Comparison of ENCODE assay signal across 8 cellular contexts in the genomic region with DNA sequence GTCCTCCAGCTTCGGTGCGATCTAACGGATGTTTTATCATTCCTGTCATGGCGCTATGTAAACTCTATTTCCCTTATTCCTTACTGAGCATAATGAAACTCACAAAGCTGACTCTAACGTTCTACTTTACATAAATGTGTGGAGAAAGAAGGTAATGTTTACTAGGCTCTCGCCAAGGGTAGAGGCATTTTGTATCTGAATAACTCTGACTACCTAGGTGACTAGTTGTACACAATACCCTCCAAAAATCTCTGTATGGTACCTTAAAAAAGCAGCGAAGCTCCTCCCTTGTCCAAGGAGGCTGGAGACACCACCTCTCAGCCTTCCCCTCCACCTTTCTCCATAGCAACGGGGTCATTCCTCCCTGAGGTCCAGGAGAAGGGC. TPM values are rescaled to one million over a fixed set of nuclear protein-coding genes. Genes with fewer than 3 reads are reported as not detected.
DNase-seq lines count a peak whose midpoint lies in the region; ATAC-seq, FAIRE-seq and TF ChIP-seq lines count a peak whose summit lies in the region.

No MANE protein-coding gene starts in this region.

- H3K36me3 ChIP-seq in BJ (ENCODE audit: control insufficient read depth, insufficient read depth, low read length), result no peaks in the 10 kb centered on the region
- 0 out of 2 replicates have a peak, but pooled peaks cover 2% of the 10 kb centered on the region for H3K36me3 ChIP-seq in HAP-1 (replicated peaks)
- no peaks in the 10 kb centered on the region; the same call in 2 of the 3 replicates for H3K36me3 ChIP-seq in K562 (ENCODE audit: control insufficient read depth, insufficient read depth, low read length)
- H3K36me3 ChIP-seq in muscle layer of duodenum (ENCODE audit: control insufficient read depth in 1 of 2, insufficient read depth in 2 of 2, low read length in 2 of 2), result peaks cover 3 to 30% of the 10 kb centered on the region in 2 donors

- peaks cover 4% of the 10 kb centered on the region for H3K4me1 ChIP-seq in HAP-1
- peaks cover 0 to 10% of the 10 kb centered on the region in 2 experiments; a peak in 3 of 5 replicates for H3K4me1 ChIP-seq in K562 (replicated peaks in 1 of 2; ENCODE audit: control insufficient read depth in 2 of 2, insufficient read depth in 2 of 2, low read length in 2 of 2)
- H3K4me1 ChIP-seq in muscle layer of duodenum (ENCODE audit: control insufficient read depth in 1 of 2, insufficient read depth in 2 of 2, low read length in 2 of 2), result peaks cover 4 to 14% of the 10 kb centered on the region in 2 donors

- in situ Hi-C loops in HAP-1 (cut with MboI; ENCODE audit: low sequenced_read_pairs) (no loop called here), K562 (cut with MboI) (no loop called here)

- peaks cover 13% of the 10 kb centered on the region; the same call in 1 of the 2 replicates for H3K9me3 ChIP-seq in HAP-1
- H3K9me3 ChIP-seq in K562 (replicated peaks; ENCODE audit: control insufficient read depth, insufficient read depth, low read depth, low read length), result no peaks in the 10 kb centered on the region; the same call in 1 of the 2 replicates
- H3K9me3 ChIP-seq in muscle layer of duodenum (ENCODE audit: control insufficient read depth in 1 of 2, low read length in 2 of 2), result peaks cover 10 to 30% of the 10 kb centered on the region in 2 donors

- TF ChIP-seq CTCF in BJ (IDR thresholded peaks at IDR 0.05; ENCODE audit: insufficient read depth, low read depth, low read length) (no peak), K562 (IDR thresholded peaks at IDR 0.05 in 2 of 3, conservative IDR thresholded peaks at IDR 0.05 in 1 of 3; ENCODE audit: insufficient read depth in 2 of 3, low read depth in 1 of 3, low read length in 3 of 3) (no peak)

- no peak overlapping the region; a peak in 1 of 4 replicates for H3K9ac ChIP-seq in K562 (ENCODE audit: insufficient read depth in 1 of 2, low read depth in 2 of 2, low read length in 2 of 2)

- TF ChIP-seq EP300 in K562 (IDR thresholded peaks at IDR 0.05; ENCODE audit: low read length), result no peak

- FAIRE-seq in K562 (lab: Jason Lieb, UNC), result no peak

- H3K4me3 ChIP-seq in BJ (ENCODE audit: low read depth, low read length), result peak overlapping the region; percentile 87
- H3K4me3 ChIP-seq in HAP-1, result peak overlapping the region; percentile 81
- peak overlapping the region; percentile 74 for H3K4me3 ChIP-seq in K562
- peak overlapping the region; percentile 70 to 93 for H3K4me3 ChIP-seq in muscle layer of duodenum (ENCODE audit: low read depth in 1 of 2, low read length in 2 of 2)

- H3K27ac ChIP-seq in K562 (ENCODE audit: extremely low read depth, low read depth, low read length) (no peak overlapping the region), muscle layer of duodenum (ENCODE audit: low read length) (no peak overlapping the region)

- peak overlapping the region; percentile 64 for H2AFZ ChIP-seq in K562 (ENCODE audit: low read depth, low read length)

- CTCF ChIA-PET in BJ (lab: Yijun Ruan, JAX), result no interaction called here
- CTCF ChIA-PET in K562 (lab: Yijun Ruan, JAX; ENCODE audit: low intra/inter-chr PET ratio), result no interaction called here

- H3K4me2 ChIP-seq in K562 (ENCODE audit: insufficient read depth, low read length), result peak overlapping the region; percentile 85

- no peaks in the 10 kb centered on the region for H3K9me1 ChIP-seq in K562 (ENCODE audit: control insufficient read depth, insufficient read depth, low read length)

- peaks cover 3% of the 10 kb centered on the region; the same call in 2 of the 3 replicates for H3K79me2 ChIP-seq in K562 (ENCODE audit: control insufficient read depth, insufficient read depth, low read length)

- POLR2A ChIA-PET in BJ (lab: Charles Lee), result no interaction called here
- POLR2A ChIA-PET in K562 (lab: Yijun Ruan, JAX), result no interaction called here

- DNase-seq in BJ (ENCODE audit: low read depth) (no peak), HAP-1 (ENCODE audit: low spot score in 2 of 2) (no peak), K562 (ENCODE audit: extremely low read depth in 1 of 4, low spot score in 3 of 4) (no peak), HT-29 (ENCODE audit: low spot score) (no peak), AG08396 (ENCODE audit: low spot score) (no peak), midbrain (lab: John Stamatoyannopoulos, UW) (no peak)

- no peak for TF ChIP-seq POLR2A in K562 (conservative IDR thresholded peaks at IDR 0.05)

- 30% methylated on average over 7 of the region's 8 CpGs for WGBS in K562 (ENCODE audit: insufficient coverage, low coverage, missing lambda C conversion rate)

- H3K27me3 ChIP-seq in BJ (ENCODE audit: control insufficient read depth, insufficient read depth, low read length) (no peaks in the 10 kb centered on the region), HAP-1 (ENCODE audit: low read depth) (no peaks in the 10 kb centered on the region), K562 (ENCODE audit: control insufficient read depth in 2 of 2, insufficient read depth in 2 of 2, low read length in 2 of 2) (no peaks in the 10 kb centered on the region), muscle layer of duodenum (ENCODE audit: low read depth, low read length) (no peaks in the 10 kb centered on the region)

- TF ChIP-seq RAD21 in K562 (CRISPR knock-in tag; conservative IDR thresholded peaks at IDR 0.05 in 1 of 2, IDR thresholded peaks at IDR 0.05 in 1 of 2), result no peak

- ATAC-seq in K562, result no peak
- ATAC-seq in GM21423 (IDR thresholded peaks at IDR 0.05; ENCODE audit: unreplicated experiment), result no peak

- no TSS peak for BruUV-seq in K562 (replicated peaks; lab: Mats Ljungman, UMichigan)

- intact Hi-C loops in K562 (cut with micrococcal nuclease), result no loop called here

- no peaks in the 10 kb centered on the region for H4K20me1 ChIP-seq in K562 (replicated peaks; ENCODE audit: control insufficient read depth, insufficient read depth, low read length)

RNA-seq across cellular contexts. Expression of gene ZNF530, which starts 0.3 kb away (rescaled TPM):
- polyA plus RNA-seq in BJ (2011; rRNA removed) (1.7 and 2.6 TPM in 2 replicates), K562 (2011; rRNA removed) (4.2 and 5.0 TPM in 2 replicates), K562 (2014; fragmentation: Illumina TruSeq; extraction: Trizol) (2.6 and 4.1 TPM in 2 replicates), K562 (2014; fragmentation: Nextera tagmentation; extraction: Ambion mirVana) (under 1 TPM; 0.28 to 0.78 TPM), K562 (2014; rRNA removed) (2.2 and 4.1 TPM in 2 replicates)
- polyA minus RNA-seq in BJ (2011; rRNA and poly(A)+ RNA removed), result 2.3 and 3.8 TPM in 2 replicates
- total RNA-seq in K562 (2011; cell fraction: chromatin; rRNA removed; ENCODE audit: low replicate concordance), result 9.5 and 10.6 TPM in 2 replicates
- 9.7 and 11.2 TPM in 2 replicates for total RNA-seq in K562 (2011; cell fraction: nucleolus; rRNA removed)
- 10.9 and 12.1 TPM in 2 replicates for total RNA-seq in K562 (2011; cell fraction: nucleoplasm; rRNA removed)
- total RNA-seq in K562 (2014; rRNA removed) (3.2 and 5.9 TPM in 2 replicates), K562 (2014; rRNA removed; fragmentation: Illumina TruSeq; extraction: Trizol) (4.1 and 5.0 TPM in 2 replicates), K562 (2015; rRNA removed; fragmentation: Illumina TruSeq; extraction: Trizol) (3.0 and 3.1 TPM in 2 replicates), K562 (2021) (3.5 and 4.0 TPM in 2 replicates)
- 3.2 and 4.1 TPM in 2 replicates for polyA plus RNA-seq in K562 (2011; cell fraction: cytosol; rRNA removed)
- polyA plus RNA-seq in K562 (2011; cell fraction: nucleus; rRNA removed), result 3.9 and 7.4 TPM in 2 replicates
- 2.4 and 4.6 TPM in 2 replicates for polyA plus RNA-seq in K562 (2012)
- 4.7 and 4.8 TPM in 2 replicates for polyA minus RNA-seq in K562 (2011; rRNA and poly(A)+ RNA removed)
- 1.0 and 1.4 TPM in 2 replicates for polyA minus RNA-seq in K562 (2011; cell fraction: cytosol; rRNA and poly(A)+ RNA removed)
- polyA minus RNA-seq in K562 (2011; cell fraction: nucleus; rRNA and poly(A)+ RNA removed), result 7.1 and 7.9 TPM in 2 replicates
- total RNA-seq in HT-29 (2014; rRNA removed; shearing (Covaris generic)), result 2.7 and 5.7 TPM in 2 replicates

RNA-seq across cellular contexts. Expression of gene ZNF134, which starts 14.7 kb away (rescaled TPM):
- polyA plus RNA-seq in BJ (2011; rRNA removed), result 6.5 and 8.1 TPM in 2 replicates
- 9.6 and 10.4 TPM in 2 replicates for polyA minus RNA-seq in BJ (2011; rRNA and poly(A)+ RNA removed)
- 6.6 and 10.5 TPM in 2 replicates for total RNA-seq in K562 (2011; cell fraction: chromatin; rRNA removed; ENCODE audit: low replicate concordance)
- total RNA-seq in K562 (2011; cell fraction: nucleolus; rRNA removed), result 6.3 and 8.8 TPM in 2 replicates
- 7.3 and 9.7 TPM in 2 replicates for total RNA-seq in K562 (2011; cell fraction: nucleoplasm; rRNA removed)
- 10.0 and 13.4 TPM in 2 replicates for total RNA-seq in K562 (2014; rRNA removed)
- 5.5 and 5.9 TPM in 2 replicates for total RNA-seq in K562 (2014; rRNA removed; fragmentation: Illumina TruSeq; extraction: Trizol)
- total RNA-seq in K562 (2015; rRNA removed; fragmentation: Illumina TruSeq; extraction: Trizol), result 4.6 and 5.7 TPM in 2 replicates
- total RNA-seq in K562 (2021), result 6.3 and 7.0 TPM in 2 replicates
- 3.1 and 6.6 TPM in 2 replicates for polyA plus RNA-seq in K562 (2011; rRNA removed)
- 3.1 and 3.6 TPM in 2 replicates for polyA plus RNA-seq in K562 (2011; cell fraction: cytosol; rRNA removed)
- 3.7 and 6.7 TPM in 2 replicates for polyA plus RNA-seq in K562 (2011; cell fraction: nucleus; rRNA removed)
- 5.0 and 5.2 TPM in 2 replicates for polyA plus RNA-seq in K562 (2012)
- polyA plus RNA-seq in K562 (2014; fragmentation: Illumina TruSeq; extraction: Trizol), result 4.8 and 5.2 TPM in 2 replicates
- 1 to 10 TPM; 1.3 to 1.5 TPM for polyA plus RNA-seq in K562 (2014; fragmentation: Nextera tagmentation; extraction: Ambion mirVana)
- 6.5 and 7.0 TPM in 2 replicates for polyA plus RNA-seq in K562 (2014; rRNA removed)
- 5.8 and 7.7 TPM in 2 replicates for polyA minus RNA-seq in K562 (2011; rRNA and poly(A)+ RNA removed)
- polyA minus RNA-seq in K562 (2011; cell fraction: cytosol; rRNA and poly(A)+ RNA removed), result 2.8 and 3.4 TPM in 2 replicates
- 5.0 and 6.1 TPM in 2 replicates for polyA minus RNA-seq in K562 (2011; cell fraction: nucleus; rRNA and poly(A)+ RNA removed)
- not detected in 2 replicates for total RNA-seq in HT-29 (2014; rRNA removed; shearing (Covaris generic))

RNA-seq across cellular contexts. Expression of gene ZIK1, which starts 15.4 kb away (rescaled TPM):
- polyA plus RNA-seq in BJ (2011; rRNA removed) (3.9 and 4.9 TPM in 2 replicates), K562 (2011; rRNA removed) (0.20 and 0.42 TPM in 2 replicates), K562 (2014; fragmentation: Illumina TruSeq; extraction: Trizol) (0.12 and 0.19 TPM in 2 replicates), K562 (2014; fragmentation: Nextera tagmentation; extraction: Ambion mirVana) (under 1 TPM in 1 of 2 experiments, not detected in 1; 0.03 TPM), K562 (2014; rRNA removed) (0.12 and 0.31 TPM in 2 replicates)
- polyA minus RNA-seq in BJ (2011; rRNA and poly(A)+ RNA removed), result 4.5 and 4.7 TPM in 2 replicates
- total RNA-seq in K562 (2011; cell fraction: chromatin; rRNA removed; ENCODE audit: low replicate concordance), result 0.32 and 0.81 TPM in 2 replicates
- total RNA-seq in K562 (2011; cell fraction: nucleolus; rRNA removed), result 0.50 and 1.7 TPM in 2 replicates
- total RNA-seq in K562 (2011; cell fraction: nucleoplasm; rRNA removed), result 0.29 and 0.46 TPM in 2 replicates
- total RNA-seq in K562 (2014; rRNA removed) (0.14 and 0.69 TPM in 2 replicates), K562 (2014; rRNA removed; fragmentation: Illumina TruSeq; extraction: Trizol) (0.18 and 0.32 TPM in 2 replicates), K562 (2015; rRNA removed; fragmentation: Illumina TruSeq; extraction: Trizol) (0.15 and 0.25 TPM in 2 replicates), K562 (2021) (0.16 and 0.27 TPM in 2 replicates)
- 0.04 and 0.31 TPM in 2 replicates for polyA plus RNA-seq in K562 (2011; cell fraction: cytosol; rRNA removed)
- polyA plus RNA-seq in K562 (2011; cell fraction: nucleus; rRNA removed), result 0.11 and 0.21 TPM in 2 replicates
- 0.16 and 0.36 TPM in 2 replicates for polyA plus RNA-seq in K562 (2012)
- polyA minus RNA-seq in K562 (2011; rRNA and poly(A)+ RNA removed), result 0.36 and 0.39 TPM in 2 replicates
- polyA minus RNA-seq in K562 (2011; cell fraction: cytosol; rRNA and poly(A)+ RNA removed), result not detected in 2 replicates
- 0.22 and 0.40 TPM in 2 replicates for polyA minus RNA-seq in K562 (2011; cell fraction: nucleus; rRNA and poly(A)+ RNA removed)
- total RNA-seq in HT-29 (2014; rRNA removed; shearing (Covaris generic)), result 0.23 TPM in 1 of 2 replicates, not detected in the other

RNA-seq across cellular contexts. Expression of gene ZNF416, which starts 20.7 kb away (rescaled TPM):
- 2.9 and 4.0 TPM in 2 replicates for polyA plus RNA-seq in BJ (2011; rRNA removed)
- 5.2 and 5.6 TPM in 2 replicates for polyA minus RNA-seq in BJ (2011; rRNA and poly(A)+ RNA removed)
- total RNA-seq in K562 (2011; cell fraction: chromatin; rRNA removed; ENCODE audit: low replicate concordance), result 4.9 and 8.5 TPM in 2 replicates
- total RNA-seq in K562 (2011; cell fraction: nucleolus; rRNA removed), result 5.0 and 7.2 TPM in 2 replicates
- 4.7 and 4.8 TPM in 2 replicates for total RNA-seq in K562 (2011; cell fraction: nucleoplasm; rRNA removed)
- total RNA-seq in K562 (2014; rRNA removed), result 0.78 and 1.1 TPM in 2 replicates
- total RNA-seq in K562 (2014; rRNA removed; fragmentation: Illumina TruSeq; extraction: Trizol), result 1.2 and 1.6 TPM in 2 replicates
- 1.1 and 1.2 TPM in 2 replicates for total RNA-seq in K562 (2015; rRNA removed; fragmentation: Illumina TruSeq; extraction: Trizol)
- 1.3 and 1.6 TPM in 2 replicates for total RNA-seq in K562 (2021)
- polyA plus RNA-seq in K562 (2011; rRNA removed), result 1.3 and 2.0 TPM in 2 replicates
- polyA plus RNA-seq in K562 (2011; cell fraction: cytosol; rRNA removed), result 0.66 and 1.0 TPM in 2 replicates
- polyA plus RNA-seq in K562 (2011; cell fraction: nucleus; rRNA removed), result 1.6 and 1.8 TPM in 2 replicates
- polyA plus RNA-seq in K562 (2012), result 0.85 and 1.3 TPM in 2 replicates
- 1.3 and 1.5 TPM in 2 replicates for polyA plus RNA-seq in K562 (2014; fragmentation: Illumina TruSeq; extraction: Trizol)
- polyA plus RNA-seq in K562 (2014; fragmentation: Nextera tagmentation; extraction: Ambion mirVana), result under 1 TPM; 0.20 to 0.27 TPM
- 0.61 and 1.1 TPM in 2 replicates for polyA plus RNA-seq in K562 (2014; rRNA removed)
- 3.9 and 4.7 TPM in 2 replicates for polyA minus RNA-seq in K562 (2011; rRNA and poly(A)+ RNA removed)
- polyA minus RNA-seq in K562 (2011; cell fraction: cytosol; rRNA and poly(A)+ RNA removed), result 0.82 and 1.1 TPM in 2 replicates
- polyA minus RNA-seq in K562 (2011; cell fraction: nucleus; rRNA and poly(A)+ RNA removed), result 4.3 and 5.6 TPM in 2 replicates
- 2.5 and 3.1 TPM in 2 replicates for total RNA-seq in HT-29 (2014; rRNA removed; shearing (Covaris generic))

RNA-seq across cellular contexts. Expression of gene ZNF211, which starts 33.6 kb away (rescaled TPM):
- polyA plus RNA-seq in BJ (2011; rRNA removed), result 7.8 and 11.3 TPM in 2 replicates
- 3.7 and 3.9 TPM in 2 replicates for polyA minus RNA-seq in BJ (2011; rRNA and poly(A)+ RNA removed)
- total RNA-seq in K562 (2011; cell fraction: chromatin; rRNA removed; ENCODE audit: low replicate concordance), result 11.8 and 17.5 TPM in 2 replicates
- total RNA-seq in K562 (2011; cell fraction: nucleolus; rRNA removed), result 11.2 and 12.1 TPM in 2 replicates
- total RNA-seq in K562 (2011; cell fraction: nucleoplasm; rRNA removed), result 12.6 and 12.8 TPM in 2 replicates
- 3.7 and 4.3 TPM in 2 replicates for total RNA-seq in K562 (2014; rRNA removed)
- 6.3 and 6.6 TPM in 2 replicates for total RNA-seq in K562 (2014; rRNA removed; fragmentation: Illumina TruSeq; extraction: Trizol)
- total RNA-seq in K562 (2015; rRNA removed; fragmentation: Illumina TruSeq; extraction: Trizol), result 4.9 and 5.1 TPM in 2 replicates
- total RNA-seq in K562 (2021), result 4.1 and 4.2 TPM in 2 replicates
- polyA plus RNA-seq in K562 (2011; rRNA removed), result 8.5 and 11.6 TPM in 2 replicates
- polyA plus RNA-seq in K562 (2011; cell fraction: cytosol; rRNA removed), result 3.5 and 4.2 TPM in 2 replicates
- polyA plus RNA-seq in K562 (2011; cell fraction: nucleus; rRNA removed), result 16.0 and 19.0 TPM in 2 replicates
- 3.4 and 4.7 TPM in 2 replicates for polyA plus RNA-seq in K562 (2012)
- 4.5 and 5.1 TPM in 2 replicates for polyA plus RNA-seq in K562 (2014; fragmentation: Illumina TruSeq; extraction: Trizol)
- 1 to 10 TPM; 1.3 to 1.7 TPM for polyA plus RNA-seq in K562 (2014; fragmentation: Nextera tagmentation; extraction: Ambion mirVana)
- 6.6 and 7.8 TPM in 2 replicates for polyA plus RNA-seq in K562 (2014; rRNA removed)
- polyA minus RNA-seq in K562 (2011; rRNA and poly(A)+ RNA removed), result 8.1 and 10.1 TPM in 2 replicates
- 3.0 and 4.7 TPM in 2 replicates for polyA minus RNA-seq in K562 (2011; cell fraction: cytosol; rRNA and poly(A)+ RNA removed)
- 12.7 and 14.9 TPM in 2 replicates for polyA minus RNA-seq in K562 (2011; cell fraction: nucleus; rRNA and poly(A)+ RNA removed)
- 2.7 and 8.1 TPM in 2 replicates for total RNA-seq in HT-29 (2014; rRNA removed; shearing (Covaris generic))
